Comparison of ENCODE assay signal across 8 cellular contexts in genomic region chr1:156705918-156706646, GRCh38. TPM values are rescaled to one million over a fixed set of nuclear protein-coding genes. Genes with fewer than 3 reads are reported as not detected.
DNase-seq lines count a peak whose midpoint lies in the region; ATAC-seq and TF ChIP-seq lines count a peak whose summit lies in the region.

No MANE protein-coding gene starts in this region.

- peak overlapping the region; percentile 77 for H3K27ac Mint-ChIP-seq in CD4-positive, alpha-beta T cell
- peak overlapping the region; percentile 15 for H3K27ac Mint-ChIP-seq in activated naive CD8-positive, alpha-beta T cell treated with anti-CD3 and anti-CD28 coated beads, Interleukin-2, amount 10 ng/mL, durations not matched to agents 7 days and 5 days

- no peaks in the 10 kb centered on the region for H3K36me3 Mint-ChIP-seq in CD4-positive, alpha-beta T cell (ENCODE audit: low read depth)
- H3K36me3 Mint-ChIP-seq in activated naive CD8-positive, alpha-beta T cell treated with anti-CD3 and anti-CD28 coated beads, Interleukin-2, amount 10 ng/mL, durations not matched to agents 7 days and 5 days: no peaks in the 10 kb centered on the region

- no peaks in the 10 kb centered on the region for H3K9me3 ChIP-seq in CD4-positive, alpha-beta T cell (ENCODE audit: control insufficient read depth, low read length)
- H3K9me3 ChIP-seq in left ventricle myocardium inferior (replicated peaks): no peaks in the 10 kb centered on the region

- CTCF ChIA-PET in CD4-positive, alpha-beta T cell (lab: Charles Lee): interaction anchor here (0.6 to 4.6 kb wide), 14 partner anchors 9 to 1688 kb away, joined by 3 to 51 read pairs (median 4); partner anchors contain the start of genes ISG20L2 and METTL25B

- intact Hi-C loops in CD4-positive, alpha-beta T cell (cut with DNase I, micrococcal nuclease): loop anchor here (1.0 to 2.0 kb wide), 3 partner anchors 17 to 19 kb away; no protein-coding TSS in a partner anchor
- intact Hi-C loops in left ventricle myocardium inferior (cut with micrococcal nuclease): no loop called here

- POLR2A ChIA-PET in CD4-positive, alpha-beta T cell (lab: Charles Lee): interaction anchor here (1.0 to 2.7 kb wide), 13 partner anchors 9 to 205 kb away, joined by 3 to 25 read pairs (median 8); partner anchors contain the start of genes HDGF, ISG20L2, MEF2D and METTL25B
- POLR2A ChIA-PET in activated naive CD8-positive, alpha-beta T cell treated with anti-CD3 and anti-CD28 coated beads, Interleukin-2, amount 10 ng/mL, durations not matched to agents 7 days and 5 days (lab: Charles Lee): interaction anchor here (0.8 to 1.5 kb wide), 7 partner anchors 10 to 61 kb away, joined by 3 to 8 read pairs (median 4); partner anchors contain the start of genes ISG20L2, METTL25B and PRCC

- peak; percentile 60 to 75 (median 64) for DNase-seq in CD4-positive, alpha-beta T cell
- DNase-seq in activated naive CD8-positive, alpha-beta T cell treated with anti-CD3 and anti-CD28 coated beads, Interleukin-2, amount 10 ng/mL, durations not matched to agents 7 days and 5 days: peak; percentile 77
- peak; percentile 60 for DNase-seq in left ventricle myocardium inferior
- peak; percentile 93 for DNase-seq in retina

- H3K4me1 Mint-ChIP-seq in CD4-positive, alpha-beta T cell (ENCODE audit: low read depth): peaks cover 32% of the 10 kb centered on the region
- H3K4me1 Mint-ChIP-seq in activated naive CD8-positive, alpha-beta T cell treated with anti-CD3 and anti-CD28 coated beads, Interleukin-2, amount 10 ng/mL, durations not matched to agents 7 days and 5 days: peaks cover 21% of the 10 kb centered on the region

- H3K27ac ChIP-seq in CD4-positive, alpha-beta T cell (ENCODE audit: low read depth, low read length): peak overlapping the region; percentile 53
- H3K27ac ChIP-seq in left ventricle myocardium inferior (replicated peaks): peak overlapping the region; percentile 73

- peaks cover 42% of the 10 kb centered on the region for H3K4me1 ChIP-seq in left ventricle myocardium inferior

- H3K36me3 ChIP-seq in left ventricle myocardium inferior: no peaks in the 10 kb centered on the region

- H3K27me3 Mint-ChIP-seq in CD4-positive, alpha-beta T cell: peaks cover 39% of the 10 kb centered on the region
- H3K27me3 Mint-ChIP-seq in activated naive CD8-positive, alpha-beta T cell treated with anti-CD3 and anti-CD28 coated beads, Interleukin-2, amount 10 ng/mL, durations not matched to agents 7 days and 5 days: peaks cover 45% of the 10 kb centered on the region

- peak; percentile 75 for ATAC-seq in CD4-positive, alpha-beta T cell (ENCODE audit: poor library complexity)
- ATAC-seq in SK-N-SH treated with all-trans-retinoic acid at 6 μM for 48 hours: peak; percentile 24
- peak; percentile 67 for ATAC-seq in activated naive CD8-positive, alpha-beta T cell treated with anti-CD3 and anti-CD28 coated beads, Interleukin-2, amount 10 ng/mL, durations not matched to agents 7 days and 5 days (ENCODE audit: low read depth)
- ATAC-seq in HG03460 (IDR thresholded peaks at IDR 0.05; ENCODE audit: unreplicated experiment): no peak
- no peak for ATAC-seq in GM18868 (IDR thresholded peaks at IDR 0.05; ENCODE audit: unreplicated experiment)

- H3K27me3 ChIP-seq in CD4-positive, alpha-beta T cell (ENCODE audit: control insufficient read depth, insufficient read depth, low read length): peaks cover 24% of the 10 kb centered on the region
- H3K27me3 ChIP-seq in left ventricle myocardium inferior (ENCODE audit: low read depth): peaks cover 57% of the 10 kb centered on the region

- TF ChIP-seq CTCF in CD4-positive, alpha-beta T cell (IDR thresholded peaks at IDR 0.05): peak; percentile 91
- peak; percentile 80 for TF ChIP-seq CTCF in left ventricle myocardium inferior (IDR thresholded peaks at IDR 0.05; ENCODE audit: borderline replicate concordance)

- peak; percentile 78 for TF ChIP-seq RAD21 in Ishikawa (IDR thresholded peaks at IDR 0.05; ENCODE audit: low read depth)

- no peak for TF ChIP-seq EP300 in Ishikawa (IDR thresholded peaks at IDR 0.05; ENCODE audit: borderline replicate concordance)

- peak overlapping the region; percentile 66 for H3K4me3 ChIP-seq in left ventricle myocardium inferior

- no peaks in the 10 kb centered on the region for H3K9me3 Mint-ChIP-seq in CD4-positive, alpha-beta T cell
- no peaks in the 10 kb centered on the region for H3K9me3 Mint-ChIP-seq in activated naive CD8-positive, alpha-beta T cell treated with anti-CD3 and anti-CD28 coated beads, Interleukin-2, amount 10 ng/mL, durations not matched to agents 7 days and 5 days

- peak overlapping the region; percentile 97 for H3K4me3 Mint-ChIP-seq in CD4-positive, alpha-beta T cell
- peak overlapping the region; percentile 88 for H3K4me3 Mint-ChIP-seq in activated naive CD8-positive, alpha-beta T cell treated with anti-CD3 and anti-CD28 coated beads, Interleukin-2, amount 10 ng/mL, durations not matched to agents 7 days and 5 days

TF ChIP-seq in Ishikawa, 13 proteins besides CTCF, POLR2A, EP300 and RAD21 (continues in another document):
- TF ChIP-seq TAF1 (IDR thresholded peaks at IDR 0.05; ENCODE audit: low read depth) (no peak), ZBTB7A (IDR thresholded peaks at IDR 0.05; ENCODE audit: low read depth) (peak; percentile 98), CEBPB (IDR thresholded peaks at IDR 0.05) (no peak), NFIC (IDR thresholded peaks at IDR 0.05) (no peak), MAX (IDR thresholded peaks at IDR 0.05) (peak; percentile 57), YY1 (IDR thresholded peaks at IDR 0.05; ENCODE audit: low read depth) (0 out of 2 replicates have a peak, but pooled peaks have one; percentile 26), FOXM1 (IDR thresholded peaks at IDR 0.05; ENCODE audit: borderline replicate concordance, low read depth) (no peak), EGR1 (IDR thresholded peaks at IDR 0.05) (peak; percentile 95), TCF12 (IDR thresholded peaks at IDR 0.05; ENCODE audit: low read depth) (0 out of 2 replicates have a peak, but pooled peaks have one; percentile 43)
- TF ChIP-seq, protein P1, sequence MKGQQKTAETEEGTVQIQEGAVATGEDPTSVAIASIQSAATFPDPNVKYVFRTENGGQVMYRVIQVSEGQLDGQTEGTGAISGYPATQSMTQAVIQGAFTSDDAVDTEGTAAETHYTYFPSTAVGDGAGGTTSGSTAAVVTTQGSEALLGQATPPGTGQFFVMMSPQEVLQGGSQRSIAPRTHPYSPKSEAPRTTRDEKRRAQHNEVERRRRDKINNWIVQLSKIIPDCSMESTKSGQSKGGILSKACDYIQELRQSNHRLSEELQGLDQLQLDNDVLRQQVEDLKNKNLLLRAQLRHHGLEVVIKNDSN (IDR thresholded peaks at IDR 0.05): no peak

TF ChIP-seq in SK-N-SH treated with all-trans-retinoic acid at 6 μM for 48 hours, 23 proteins besides CTCF, POLR2A, EP300 and RAD21:
- TF ChIP-seq TOX (CRISPR knock-in tag; IDR thresholded peaks at IDR 0.05; ENCODE audit: borderline replicate concordance) (0 out of 2 replicates have a peak, but pooled peaks have one; percentile 1), ISL1 (CRISPR knock-in tag; IDR thresholded peaks at IDR 0.05) (no peak), BACH2 (CRISPR knock-in tag; IDR thresholded peaks at IDR 0.05; ENCODE audit: borderline replicate concordance) (no peak)
- TF ChIP-seq, protein P2, sequence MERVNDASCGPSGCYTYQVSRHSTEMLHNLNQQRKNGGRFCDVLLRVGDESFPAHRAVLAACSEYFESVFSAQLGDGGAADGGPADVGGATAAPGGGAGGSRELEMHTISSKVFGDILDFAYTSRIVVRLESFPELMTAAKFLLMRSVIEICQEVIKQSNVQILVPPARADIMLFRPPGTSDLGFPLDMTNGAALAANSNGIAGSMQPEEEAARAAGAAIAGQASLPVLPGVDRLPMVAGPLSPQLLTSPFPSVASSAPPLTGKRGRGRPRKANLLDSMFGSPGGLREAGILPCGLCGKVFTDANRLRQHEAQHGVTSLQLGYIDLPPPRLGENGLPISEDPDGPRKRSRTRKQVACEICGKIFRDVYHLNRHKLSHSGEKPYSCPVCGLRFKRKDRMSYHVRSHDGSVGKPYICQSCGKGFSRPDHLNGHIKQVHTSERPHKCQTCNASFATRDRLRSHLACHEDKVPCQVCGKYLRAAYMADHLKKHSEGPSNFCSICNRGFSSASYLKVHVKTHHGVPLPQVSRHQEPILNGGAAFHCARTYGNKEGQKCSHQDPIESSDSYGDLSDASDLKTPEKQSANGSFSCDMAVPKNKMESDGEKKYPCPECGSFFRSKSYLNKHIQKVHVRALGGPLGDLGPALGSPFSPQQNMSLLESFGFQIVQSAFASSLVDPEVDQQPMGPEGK (CRISPR knock-in tag; IDR thresholded peaks at IDR 0.05; ENCODE audit: borderline replicate concordance): peak; percentile 71; the same call in 1 of the 2 replicates
TF ChIP-seq in SK-N-SH treated with all-trans-retinoic acid at 6 μM for 48 hours: peak in this region for 2.

RNA-seq across cellular contexts. Expression of gene CRABP2, which starts 0.7 kb away (rescaled TPM):
- total RNA-seq in CD4-positive, alpha-beta T cell: 1 to 10 TPM; 3.2 to 4.2 TPM
- under 1 TPM; 0.68 to 0.80 TPM for total RNA-seq in activated naive CD8-positive, alpha-beta T cell treated with anti-CD3 and anti-CD28 coated beads, Interleukin-2, amount 10 ng/mL, durations not matched to agents 7 days and 5 days
- total RNA-seq in left ventricle myocardium inferior: 0.60 TPM

RNA-seq across cellular contexts. Expression of gene METTL25B, which starts 22.2 kb away (rescaled TPM):
- 10 to 100 TPM; 10.6 to 12.0 TPM for total RNA-seq in CD4-positive, alpha-beta T cell
- 10 to 100 TPM; 34.6 to 35.1 TPM for total RNA-seq in activated naive CD8-positive, alpha-beta T cell treated with anti-CD3 and anti-CD28 coated beads, Interleukin-2, amount 10 ng/mL, durations not matched to agents 7 days and 5 days
- 18.1 TPM for total RNA-seq in left ventricle myocardium inferior

RNA-seq across cellular contexts. Expression of gene ISG20L2, which starts 22.5 kb away (rescaled TPM):
- total RNA-seq in CD4-positive, alpha-beta T cell: 10 to 100 TPM; 44.2 to 50.9 TPM
- 10 to 100 TPM; 44.1 to 47.1 TPM for total RNA-seq in activated naive CD8-positive, alpha-beta T cell treated with anti-CD3 and anti-CD28 coated beads, Interleukin-2, amount 10 ng/mL, durations not matched to agents 7 days and 5 days
- total RNA-seq in left ventricle myocardium inferior: 11.5 TPM

RNA-seq across cellular contexts. Expression of gene NES, which starts 28.9 kb away (rescaled TPM):
- total RNA-seq in CD4-positive, alpha-beta T cell: not detected
- total RNA-seq in activated naive CD8-positive, alpha-beta T cell treated with anti-CD3 and anti-CD28 coated beads, Interleukin-2, amount 10 ng/mL, durations not matched to agents 7 days and 5 days: not detected
- total RNA-seq in left ventricle myocardium inferior: 164 TPM

RNA-seq across cellular contexts. Expression of gene MRPL24, which starts 34.8 kb away (rescaled TPM):
- 10 to 100 TPM; 11.7 to 11.9 TPM for total RNA-seq in CD4-positive, alpha-beta T cell
- 10 to 100 TPM; 45.0 to 51.1 TPM for total RNA-seq in activated naive CD8-positive, alpha-beta T cell treated with anti-CD3 and anti-CD28 coated beads, Interleukin-2, amount 10 ng/mL, durations not matched to agents 7 days and 5 days
- total RNA-seq in left ventricle myocardium inferior: 92.1 TPM

Comparison
In these comparisons a context has a peak if more than half of its experiments do, and no peak if none do; other contexts are left out.
1. ATAC-seq: peak in CD4-positive, alpha-beta T cell (single experiment), SK-N-SH treated with all-trans-retinoic acid at 6 μM for 48 hours (single experiment) and activated naive CD8-positive, alpha-beta T cell treated with anti-CD3 and anti-CD28 coated beads, Interleukin-2, amount 10 ng/mL, durations not matched to agents 7 days and 5 days (single experiment); none in HG03460 (single experiment) and GM18868 (single experiment).
2. Peak in every context shown above with its lines, with median percentiles within 50 percentile points of each other: DNase-seq.